ENCODE assay signal across 8 cellular contexts in genomic region chr14:22112004-22112403, GRCh38.
DNase-seq lines count a peak whose midpoint lies in the region; ATAC-seq, FAIRE-seq and TF ChIP-seq lines count a peak whose summit lies in the region.

No MANE protein-coding gene starts in this region.

- no peak overlapping the region for H2AFZ ChIP-seq in MM.1S (ENCODE audit: low read length)

- no peak overlapping the region for H3K4me3 Mint-ChIP-seq in Caco-2 (ENCODE audit: unreplicated experiment)
- H3K4me3 Mint-ChIP-seq in activated T-helper 2 cell treated with anti-CD3 and anti-CD28 coated beads, Interferon-gamma antibody, Interleukin-2, Interleukin-4, amounts not matched to agents 10 μg/mL and 5 μg/mL and 100 μg/mL, durations not matched to agents 14 hours and 24 hours and 36 hours (ENCODE audit: low read depth), result peak overlapping the region; percentile 80

- no peaks in the 10 kb centered on the region for H3K79me1 ChIP-seq in mesendoderm (ENCODE audit: low read length)

- no TSS peak for BruUV-seq in Caco-2 (replicated peaks; lab: Mats Ljungman, UMichigan)

- no peaks in the 10 kb centered on the region for H3F3A ChIP-seq in MM.1S (ENCODE audit: insufficient read depth, low read length)

- H3K27me3 ChIP-seq in Caco-2 (replicated peaks; ENCODE audit: control insufficient read depth, insufficient read depth, low read length), result no peaks in the 10 kb centered on the region
- no peaks in the 10 kb centered on the region for H3K27me3 ChIP-seq in MM.1S (replicated peaks; ENCODE audit: insufficient read depth, low read length)
- H3K27me3 ChIP-seq in mesendoderm (ENCODE audit: insufficient read depth, low read length, poor library complexity), result no peaks in the 10 kb centered on the region
- H3K27me3 ChIP-seq in body of pancreas, result no peaks in the 10 kb centered on the region

- no peak overlapping the region for H3K4ac ChIP-seq in mesendoderm (ENCODE audit: low read depth, low read length)

- H2BK15ac ChIP-seq in mesendoderm (replicated peaks; ENCODE audit: low read depth), result no peak overlapping the region

- no peaks in the 10 kb centered on the region for H3K9me3 Mint-ChIP-seq in Caco-2 (ENCODE audit: unreplicated experiment)
- no peaks in the 10 kb centered on the region for H3K9me3 Mint-ChIP-seq in activated T-helper 2 cell treated with anti-CD3 and anti-CD28 coated beads, Interferon-gamma antibody, Interleukin-2, Interleukin-4, amounts not matched to agents 10 μg/mL and 5 μg/mL and 100 μg/mL, durations not matched to agents 14 hours and 24 hours and 36 hours

- H3K27ac ChIP-seq in MM.1S (ENCODE audit: low read length) (no peak overlapping the region), mesendoderm (ENCODE audit: low read depth, low read length) (no peak overlapping the region), body of pancreas (no peak overlapping the region)

- ATAC-seq in HG02840 (IDR thresholded peaks at IDR 0.05; ENCODE audit: low FRiP score, unreplicated experiment) (no peak), body of pancreas (no peak)

- H3K27me3 Mint-ChIP-seq in Caco-2 (ENCODE audit: insufficient read depth, unreplicated experiment), result peaks cover 9% of the 10 kb centered on the region
- H3K27me3 Mint-ChIP-seq in activated T-helper 2 cell treated with anti-CD3 and anti-CD28 coated beads, Interferon-gamma antibody, Interleukin-2, Interleukin-4, amounts not matched to agents 10 μg/mL and 5 μg/mL and 100 μg/mL, durations not matched to agents 14 hours and 24 hours and 36 hours (ENCODE audit: low read depth), result peaks cover 4% of the 10 kb centered on the region

- WGBS in mesendoderm (ENCODE audit: extremely low coverage, insufficient coverage, low lambda C conversion rate), result no CpG with 5 or more reads among the region's 3 CpGs
- 64 to 67% methylated on average over 3 of the region's 3 CpGs for WGBS in body of pancreas, 2 donors

- no peak overlapping the region for H3K18ac ChIP-seq in mesendoderm (ENCODE audit: low read length)

- H3K23ac ChIP-seq in mesendoderm (ENCODE audit: low read length), result no peak overlapping the region

- H3K56ac ChIP-seq in mesendoderm (ENCODE audit: low read length), result no peak overlapping the region

- H4K5ac ChIP-seq in mesendoderm (ENCODE audit: low read length), result no peak overlapping the region

- H3K36me3 ChIP-seq in Caco-2 (ENCODE audit: control insufficient read depth, insufficient read depth, low read length), result no peaks in the 10 kb centered on the region
- H3K36me3 ChIP-seq in MM.1S (replicated peaks; ENCODE audit: insufficient read depth, low read length), result no peaks in the 10 kb centered on the region
- H3K36me3 ChIP-seq in mesendoderm (ENCODE audit: control insufficient read depth, insufficient read depth, low read length), result no peaks in the 10 kb centered on the region
- H3K36me3 ChIP-seq in body of pancreas (replicated peaks in 1 of 2; ENCODE audit: insufficient read depth in 1 of 2, low read depth in 2 of 2), result no peaks in the 10 kb centered on the region

- TF ChIP-seq POLR2A in body of pancreas (IDR thresholded peaks at IDR 0.05), result no peak

- H3K4me2 ChIP-seq in MM.1S (ENCODE audit: low read depth, low read length) (no peak overlapping the region), mesendoderm (ENCODE audit: low read length) (no peak overlapping the region)

- intact Hi-C loops in Caco-2 (cut with micrococcal nuclease; ENCODE audit: unreplicated experiment) (no loop called here), body of pancreas (cut with DNase I) (no loop called here)
- intact Hi-C loops in activated T-helper 2 cell treated with anti-CD3 and anti-CD28 coated beads, Interferon-gamma antibody, Interleukin-2, Interleukin-4, amounts not matched to agents 10 μg/mL and 5 μg/mL and 100 μg/mL, durations not matched to agents 14 hours and 24 hours and 36 hours (cut with micrococcal nuclease), result no loop called here

- POLR2A ChIA-PET in Caco-2 (lab: Charles Lee), result no interaction called here

- H3K27ac Mint-ChIP-seq in Caco-2 (ENCODE audit: unreplicated experiment), result no peak overlapping the region
- H3K27ac Mint-ChIP-seq in activated T-helper 2 cell treated with anti-CD3 and anti-CD28 coated beads, Interferon-gamma antibody, Interleukin-2, Interleukin-4, amounts not matched to agents 10 μg/mL and 5 μg/mL and 100 μg/mL, durations not matched to agents 14 hours and 24 hours and 36 hours, result peak overlapping the region; percentile 83

- H3K79me2 ChIP-seq in MM.1S (ENCODE audit: low read length) (no peaks in the 10 kb centered on the region), mesendoderm (ENCODE audit: control insufficient read depth, insufficient read depth, low read length) (no peaks in the 10 kb centered on the region)

- H3K9me3 ChIP-seq in Caco-2 (no peaks in the 10 kb centered on the region), MM.1S (replicated peaks; ENCODE audit: insufficient read depth, low read length) (no peaks in the 10 kb centered on the region), body of pancreas (no peaks in the 10 kb centered on the region)

- H2BK5ac ChIP-seq in mesendoderm (ENCODE audit: low read length), result no peak overlapping the region

- H3K4me1 ChIP-seq in Caco-2, result no peaks in the 10 kb centered on the region
- no peaks in the 10 kb centered on the region for H3K4me1 ChIP-seq in MM.1S (ENCODE audit: low read length)
- H3K4me1 ChIP-seq in mesendoderm (ENCODE audit: control insufficient read depth, low read depth, low read length), result no peaks in the 10 kb centered on the region
- no peaks in the 10 kb centered on the region for H3K4me1 ChIP-seq in body of pancreas

- CTCF ChIA-PET in Caco-2 (lab: Charles Lee), result interaction anchor here (1.1 to 1.4 kb wide), 2 partner anchors 12 to 51 kb away, joined by 3 to 8 read pairs; no protein-coding TSS in a partner anchor

- H3K36me3 Mint-ChIP-seq in Caco-2 (ENCODE audit: insufficient read depth, unreplicated experiment), result no peaks in the 10 kb centered on the region
- H3K36me3 Mint-ChIP-seq in activated T-helper 2 cell treated with anti-CD3 and anti-CD28 coated beads, Interferon-gamma antibody, Interleukin-2, Interleukin-4, amounts not matched to agents 10 μg/mL and 5 μg/mL and 100 μg/mL, durations not matched to agents 14 hours and 24 hours and 36 hours (ENCODE audit: low read depth), result no peaks in the 10 kb centered on the region

- DNase-seq in Caco-2, result peak in 1 of 2 experiments; percentile 32
- no peak for DNase-seq in MM.1S
- no peak for DNase-seq in activated T-helper 2 cell treated with anti-CD3 and anti-CD28 coated beads, Interferon-gamma antibody, Interleukin-2, Interleukin-4, amounts not matched to agents 10 μg/mL and 5 μg/mL and 100 μg/mL, durations not matched to agents 14 hours and 24 hours and 36 hours (ENCODE audit: low spot score)
- peak; percentile 24 for DNase-seq in mesendoderm
- DNase-seq in frontal cortex (ENCODE audit: low spot score in 2 of 2), result no peak
- no peak for DNase-seq in body of pancreas
- DNase-seq in globus pallidus (ENCODE audit: low spot score), result no peak

- no peaks in the 10 kb centered on the region for H3K4me1 Mint-ChIP-seq in Caco-2 (ENCODE audit: low read depth, unreplicated experiment)
- peaks cover 24% of the 10 kb centered on the region for H3K4me1 Mint-ChIP-seq in activated T-helper 2 cell treated with anti-CD3 and anti-CD28 coated beads, Interferon-gamma antibody, Interleukin-2, Interleukin-4, amounts not matched to agents 10 μg/mL and 5 μg/mL and 100 μg/mL, durations not matched to agents 14 hours and 24 hours and 36 hours (ENCODE audit: low read depth)

- no peaks in the 10 kb centered on the region for H4K20me1 ChIP-seq in MM.1S (ENCODE audit: insufficient read depth, low read length)

- H3K4me3 ChIP-seq in Caco-2 (ENCODE audit: low read depth, low read length) (no peak overlapping the region), MM.1S (ENCODE audit: low read length) (no peak overlapping the region), mesendoderm (ENCODE audit: low read length) (no peak overlapping the region), body of pancreas (no peak overlapping the region)

- no peak for FAIRE-seq in frontal cortex (lab: Jason Lieb, UNC)

- H2AK5ac ChIP-seq in mesendoderm (ENCODE audit: low read length), result no peak overlapping the region

- H3K9me2 ChIP-seq in MM.1S (replicated peaks; ENCODE audit: insufficient read depth, low read length), result no peaks in the 10 kb centered on the region

- TF ChIP-seq CTCF in Caco-2 (IDR thresholded peaks at IDR 0.05; ENCODE audit: insufficient read depth in 1 of 2, low read depth in 1 of 2, low read length in 1 of 2, severe bottlenecking in 1 of 2, unreplicated experiment in 1 of 2), result peak; percentile 35 to 56
- peak; percentile 51 for TF ChIP-seq CTCF in MM.1S (IDR thresholded peaks at IDR 0.05; ENCODE audit: low read length)
- peak in 1 of 7 experiments; percentile 13 for TF ChIP-seq CTCF in body of pancreas (IDR thresholded peaks at IDR 0.05)

- H2BK120ac ChIP-seq in mesendoderm (ENCODE audit: low read depth, low read length), result no peak overlapping the region

- no peak overlapping the region for H4K8ac ChIP-seq in mesendoderm (ENCODE audit: low read depth, low read length)

- no peak overlapping the region for H3K9ac ChIP-seq in MM.1S (ENCODE audit: low read length)
- H3K9ac ChIP-seq in mesendoderm (ENCODE audit: low read length), result no peak overlapping the region
